ENCODE assay signal across 23 cellular contexts in genomic region chrX:23879380-23880090, GRCh38. TPM values are rescaled to one million over a fixed set of nuclear protein-coding genes. Genes with fewer than 3 reads are reported as not detected.
DNase-seq lines count a peak whose midpoint lies in the region; ATAC-seq, FAIRE-seq and TF ChIP-seq lines count a peak whose summit lies in the region.
"Had no signal": no experiment of that assay in that cellular context is flagged by ENCODE, and none has a peak within 500 bp of the region (broad histone marks: within the 10 kb centered on the region; RNA-seq: fewer than 3 reads in every experiment).

No MANE protein-coding gene starts in this region.

- dilution Hi-C loops in mammary epithelial cell (cut with HindIII; ENCODE audit: low sequenced_read_pairs) = no loop called here

- H3K4me3 ChIP-seq in colonic mucosa (no peak overlapping the region), right lobe of liver (no peak overlapping the region), small intestine (ENCODE audit: low read depth in 1 of 2, low read length in 2 of 2) (no peak overlapping the region), mammary epithelial cell (replicated peaks in 1 of 3; ENCODE audit: insufficient read depth in 1 of 3, low read depth in 2 of 3, low read length in 3 of 3) (no peak overlapping the region)
- H3K4me3 ChIP-seq: BLaER1 had no signal

- CTCF ChIA-PET in mammary epithelial cell (lab: Charles Lee; ENCODE audit: low non-redundant PET) = no interaction called here
- CTCF ChIA-PET in activated CD4-positive, alpha-beta T cell treated with anti-CD3 and anti-CD28 coated beads for 36 hours (lab: Charles Lee) = no interaction called here

- no peak for TF ChIP-seq CTCF in colonic mucosa (IDR thresholded peaks at IDR 0.05)
- TF ChIP-seq CTCF in right lobe of liver (IDR thresholded peaks at IDR 0.05) = no peak
- no peak for TF ChIP-seq CTCF in mammary epithelial cell (conservative IDR thresholded peaks at IDR 0.05 in 1 of 2, IDR thresholded peaks at IDR 0.05 in 1 of 2; ENCODE audit: extremely low read depth in 1 of 2, insufficient read depth in 1 of 2, low read depth in 1 of 2, low read length in 2 of 2)

- POLR2A ChIA-PET in activated CD4-positive, alpha-beta T cell treated with anti-CD3 and anti-CD28 coated beads for 36 hours (lab: Charles Lee) = no interaction called here

- H3K79me2 ChIP-seq in mammary epithelial cell (ENCODE audit: insufficient read depth, low read length) = no peaks in the 10 kb centered on the region

- H4K20me1 ChIP-seq in mammary epithelial cell (ENCODE audit: insufficient read depth, low read length) = no peaks in the 10 kb centered on the region
- H4K20me1 ChIP-seq: BLaER1 had no signal

- H3K9ac ChIP-seq in colonic mucosa (ENCODE audit: low read depth in 2 of 2, low read length in 2 of 2) = no peak overlapping the region
- no peak overlapping the region for H3K9ac ChIP-seq in mammary epithelial cell (ENCODE audit: insufficient read depth, low read length)
- H3K9ac ChIP-seq: BLaER1 had no signal

- no peaks in the 10 kb centered on the region for H3K27me3 ChIP-seq in colonic mucosa
- H3K27me3 ChIP-seq in right lobe of liver = no peaks in the 10 kb centered on the region
- no peaks in the 10 kb centered on the region for H3K27me3 ChIP-seq in small intestine (ENCODE audit: control insufficient read depth in 2 of 2, insufficient read depth in 2 of 2, low read length in 2 of 2)
- no peaks in the 10 kb centered on the region for H3K27me3 ChIP-seq in mammary epithelial cell (ENCODE audit: insufficient read depth, low read length)
- H3K27me3 ChIP-seq: BLaER1 had no signal

- 7% methylated on average over 2 of the region's 2 CpGs for WGBS in right lobe of liver (ENCODE audit: insufficient coverage, low coverage, low lambda C conversion rate, missing lambda C conversion rate)
- WGBS in small intestine, 3 donors = 11 to 41% (median 17%) methylated on average over 2 of the region's 2 CpGs
- WGBS in mammary epithelial cell (ENCODE audit: low coverage, missing lambda C conversion rate) = 54% methylated on average over 2 of the region's 2 CpGs

- no peak overlapping the region for H3K4me2 ChIP-seq in mammary epithelial cell (ENCODE audit: insufficient read depth, low read depth, low read length)
- H3K4me2 ChIP-seq: BLaER1 had no signal

- intact Hi-C loops in colonic mucosa (cut with DNase I) = no loop called here
- intact Hi-C loops in right lobe of liver (cut with DNase I) = no loop called here
- intact Hi-C loops in mammary epithelial cell (cut with micrococcal nuclease) = no loop called here
- intact Hi-C loops in activated CD4-positive, alpha-beta T cell treated with anti-CD3 and anti-CD28 coated beads for 36 hours (cut with DNase I, micrococcal nuclease) = no loop called here

- ATAC-seq in right lobe of liver = peak; percentile 88 to 95 (median 92)
- ATAC-seq in activated CD4-positive, alpha-beta T cell treated with anti-CD3 and anti-CD28 coated beads for 36 hours = no peak

- H3K9me3 Mint-ChIP-seq in activated CD4-positive, alpha-beta T cell treated with anti-CD3 and anti-CD28 coated beads for 36 hours (ENCODE audit: low read depth) = no peaks in the 10 kb centered on the region
- H3K9me3 Mint-ChIP-seq: CD4-positive, alpha-beta T cell had no signal

- BruUV-seq in mammary epithelial cell (replicated peaks; lab: Mats Ljungman, UMichigan) = no TSS peak

- H3K4me3 Mint-ChIP-seq in activated CD4-positive, alpha-beta T cell treated with anti-CD3 and anti-CD28 coated beads for 36 hours = no peak overlapping the region
- H3K4me3 Mint-ChIP-seq: CD4-positive, alpha-beta T cell had no signal

- peaks cover 13% of the 10 kb centered on the region for H3K4me1 Mint-ChIP-seq in activated CD4-positive, alpha-beta T cell treated with anti-CD3 and anti-CD28 coated beads for 36 hours

- H3K27me3 Mint-ChIP-seq in activated CD4-positive, alpha-beta T cell treated with anti-CD3 and anti-CD28 coated beads for 36 hours = no peaks in the 10 kb centered on the region
- H3K27me3 Mint-ChIP-seq: CD4-positive, alpha-beta T cell had no signal

- H2AFZ ChIP-seq in mammary epithelial cell (ENCODE audit: low read depth, low read length) = no peak overlapping the region

- H3K36me3 ChIP-seq in colonic mucosa (no peaks in the 10 kb centered on the region), right lobe of liver (no peaks in the 10 kb centered on the region), small intestine (ENCODE audit: control insufficient read depth in 2 of 2, insufficient read depth in 2 of 2, low read length in 2 of 2) (no peaks in the 10 kb centered on the region), mammary epithelial cell (ENCODE audit: insufficient read depth, low read length) (peaks cover 2% of the 10 kb centered on the region)

- peak; percentile 3 for DNase-seq in NCI-H526 treated with DMSO at 0.1 percent for 48 hours (lab: John Stamatoyannopoulos, UW)
- peak; percentile 39 for DNase-seq in colonic mucosa
- DNase-seq in right lobe of liver = peak in 1 of 3 donors; percentile 59
- DNase-seq in small intestine = peak; percentile 78
- DNase-seq in mammary epithelial cell = no peak
- DNase-seq in amniotic stem cell (lab: John Stamatoyannopoulos, UW) = no peak
- DNase-seq in activated CD4-positive, alpha-beta T cell treated with anti-CD3 and anti-CD28 coated beads for 36 hours = no peak
- DNase-seq in foreskin melanocyte = no peak
- DNase-seq: CD4-positive, alpha-beta T cell; COR-L47; DMS79; H7; KBM-7; MM.1S; NCI-H1048; NCI-H1417 treated with DMSO at 0.1 percent for 48 hours; NCI-H187 treated with DMSO at 0.1 percent for 48 hours; NCI-H2107; NCI-H345; NCI-H524; SHP77 had no signal

- H3K4me1 ChIP-seq in colonic mucosa (peaks cover 8% of the 10 kb centered on the region), right lobe of liver (no peaks in the 10 kb centered on the region), small intestine (ENCODE audit: control insufficient read depth in 2 of 2, insufficient read depth in 1 of 2, low read depth in 1 of 2, low read length in 1 of 2) (no peaks in the 10 kb centered on the region), mammary epithelial cell (ENCODE audit: insufficient read depth, low read length) (peaks cover 15% of the 10 kb centered on the region)
- H3K4me1 ChIP-seq: BLaER1 had no signal

- in situ Hi-C loops in mammary epithelial cell (cut with MboI; ENCODE audit: low sequenced_read_pairs in 2 of 2) = no loop called here

- H3K27ac ChIP-seq in colonic mucosa (peak overlapping the region; percentile 33), right lobe of liver (peak overlapping the region in 2 of 3 donors; percentile 16 to 21), small intestine (ENCODE audit: low read depth in 1 of 2, low read length in 1 of 2) (peak overlapping the region in 1 of 2 donors; percentile 35), mammary epithelial cell (ENCODE audit: insufficient read depth, low read depth, low read length) (no peak overlapping the region)
- H3K27ac ChIP-seq: BLaER1 had no signal

- H3K27ac Mint-ChIP-seq in activated CD4-positive, alpha-beta T cell treated with anti-CD3 and anti-CD28 coated beads for 36 hours = no peak overlapping the region
- H3K27ac Mint-ChIP-seq: CD4-positive, alpha-beta T cell had no signal

- no peak for TF ChIP-seq POLR2A in right lobe of liver (IDR thresholded peaks at IDR 0.05)

- no peaks in the 10 kb centered on the region for H3K9me3 ChIP-seq in colonic mucosa
- no peaks in the 10 kb centered on the region for H3K9me3 ChIP-seq in right lobe of liver
- H3K9me3 ChIP-seq in small intestine (ENCODE audit: control insufficient read depth, low read depth) = no peaks in the 10 kb centered on the region
- H3K9me3 ChIP-seq in mammary epithelial cell (replicated peaks; ENCODE audit: insufficient read depth, low read length) = no peaks in the 10 kb centered on the region
- H3K9me3 ChIP-seq: BLaER1 had no signal

- H3K36me3 Mint-ChIP-seq in activated CD4-positive, alpha-beta T cell treated with anti-CD3 and anti-CD28 coated beads for 36 hours (ENCODE audit: low read depth) = peaks cover 2% of the 10 kb centered on the region

- FAIRE-seq in small intestine (lab: Jason Lieb, UNC) = no peak

RNA-seq across cellular contexts. Expression of gene APOO, which starts 28.2 kb away (rescaled TPM):
- 10 to 100 TPM; 36.3 to 38.9 TPM for total RNA-seq in colonic mucosa
- total RNA-seq in right lobe of liver = 10 to 100 TPM in 5 of 6 experiments, 1 to 10 TPM in 1; 9.8 to 17.3 (median 12.2) TPM
- 10 to 100 TPM; 15.7 to 30.2 (median 28.6) TPM for polyA plus RNA-seq in small intestine
- total RNA-seq in mammary epithelial cell = 10 to 100 TPM in 1 of 2 donors, 1 to 10 TPM in 1; 7.2 to 37.9 TPM
- 16.0 TPM for polyA plus RNA-seq in mammary epithelial cell
- 24.3 TPM for polyA minus RNA-seq in mammary epithelial cell
- 10 to 100 TPM; 30.2 to 37.2 TPM for total RNA-seq in activated CD4-positive, alpha-beta T cell treated with anti-CD3 and anti-CD28 coated beads for 36 hours

RNA-seq across cellular contexts. Expression of gene CXorf58, which starts 28.3 kb away (rescaled TPM):
- total RNA-seq in colonic mucosa (not detected), right lobe of liver (not detected), mammary epithelial cell (under 1 TPM in 1 of 2 donors, not detected in 1; 0.17 TPM)
- polyA plus RNA-seq in small intestine (under 1 TPM in 2 of 3 donors, not detected in 1; 0.04 to 0.54 TPM), mammary epithelial cell (0.07 TPM)
- not detected for polyA minus RNA-seq in mammary epithelial cell
- under 1 TPM in 1 of 2 experiments, not detected in 1; 0.14 TPM for total RNA-seq in activated CD4-positive, alpha-beta T cell treated with anti-CD3 and anti-CD28 coated beads for 36 hours
- total RNA-seq: CD4-positive, alpha-beta T cell; H7; RPMI7951 had no signal

Comparison
In these comparisons a context has a peak if more than half of its experiments do, and no peak if none do; other contexts are left out.
1. DNase-seq: peak in NCI-H526 treated with DMSO at 0.1 percent for 48 hours (single experiment), colonic mucosa (single experiment) and small intestine (single experiment); none in mammary epithelial cell (single experiment), amniotic stem cell (single experiment), activated CD4-positive, alpha-beta T cell treated with anti-CD3 and anti-CD28 coated beads for 36 hours (single experiment) and foreskin melanocyte (single experiment).